1 cellular context compared by ENCODE assay signal in the genomic region with DNA sequence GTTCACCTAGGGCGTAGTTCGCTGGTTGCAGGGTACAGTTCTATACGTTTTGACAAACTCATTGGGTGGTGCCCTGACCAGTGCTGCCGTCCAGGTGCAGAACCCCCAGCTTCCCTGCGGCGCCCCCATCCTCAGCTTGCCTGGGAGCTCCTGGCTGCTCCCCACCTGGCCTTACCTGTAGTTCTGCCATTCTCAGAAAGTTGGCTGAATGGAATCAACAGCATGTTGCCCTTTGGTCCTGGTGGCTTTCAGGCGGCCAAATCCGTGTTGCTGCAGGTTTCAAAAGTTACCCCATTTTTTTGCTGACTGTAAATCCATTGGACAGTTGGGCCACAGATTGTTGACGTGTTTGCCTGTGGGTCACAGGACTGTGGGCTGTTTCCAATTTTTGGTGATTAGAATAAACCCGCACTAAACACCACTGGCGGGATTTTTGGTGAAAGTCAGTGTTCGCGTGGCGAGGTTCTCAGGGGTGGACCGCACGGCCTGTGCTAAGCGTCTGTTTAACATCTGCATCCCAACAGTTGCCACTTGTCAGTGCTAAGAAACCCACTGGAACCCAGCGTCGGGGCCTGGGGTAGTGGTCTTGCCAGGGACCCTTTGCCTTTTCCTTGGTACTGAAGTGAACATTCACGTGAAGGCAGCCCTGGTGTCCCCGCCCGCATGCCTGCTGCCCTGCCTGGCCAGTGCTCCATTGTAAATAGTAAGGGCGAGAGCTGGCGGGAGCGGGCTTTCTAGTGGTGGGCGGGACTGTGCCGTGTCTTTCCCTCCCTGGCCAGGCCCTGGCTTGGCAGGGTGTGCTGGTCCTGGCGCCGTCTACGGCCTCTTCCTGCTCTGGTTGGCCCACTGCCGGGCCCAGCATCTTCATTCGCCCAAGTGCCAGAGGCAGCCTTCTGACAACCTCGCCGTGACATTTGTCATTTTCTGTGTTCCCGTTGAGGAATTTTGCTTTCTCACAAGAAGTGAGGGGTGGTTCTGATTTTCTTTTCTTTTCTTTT.
TF ChIP-seq lines count a peak whose summit lies in the region.

No MANE protein-coding gene starts in this region.

TF ChIP-seq in HepG2, 621 proteins besides CTCF, POLR2A, EP300 and RAD21 (continued from another document and continues in another):
- TF ChIP-seq, protein P1, sequence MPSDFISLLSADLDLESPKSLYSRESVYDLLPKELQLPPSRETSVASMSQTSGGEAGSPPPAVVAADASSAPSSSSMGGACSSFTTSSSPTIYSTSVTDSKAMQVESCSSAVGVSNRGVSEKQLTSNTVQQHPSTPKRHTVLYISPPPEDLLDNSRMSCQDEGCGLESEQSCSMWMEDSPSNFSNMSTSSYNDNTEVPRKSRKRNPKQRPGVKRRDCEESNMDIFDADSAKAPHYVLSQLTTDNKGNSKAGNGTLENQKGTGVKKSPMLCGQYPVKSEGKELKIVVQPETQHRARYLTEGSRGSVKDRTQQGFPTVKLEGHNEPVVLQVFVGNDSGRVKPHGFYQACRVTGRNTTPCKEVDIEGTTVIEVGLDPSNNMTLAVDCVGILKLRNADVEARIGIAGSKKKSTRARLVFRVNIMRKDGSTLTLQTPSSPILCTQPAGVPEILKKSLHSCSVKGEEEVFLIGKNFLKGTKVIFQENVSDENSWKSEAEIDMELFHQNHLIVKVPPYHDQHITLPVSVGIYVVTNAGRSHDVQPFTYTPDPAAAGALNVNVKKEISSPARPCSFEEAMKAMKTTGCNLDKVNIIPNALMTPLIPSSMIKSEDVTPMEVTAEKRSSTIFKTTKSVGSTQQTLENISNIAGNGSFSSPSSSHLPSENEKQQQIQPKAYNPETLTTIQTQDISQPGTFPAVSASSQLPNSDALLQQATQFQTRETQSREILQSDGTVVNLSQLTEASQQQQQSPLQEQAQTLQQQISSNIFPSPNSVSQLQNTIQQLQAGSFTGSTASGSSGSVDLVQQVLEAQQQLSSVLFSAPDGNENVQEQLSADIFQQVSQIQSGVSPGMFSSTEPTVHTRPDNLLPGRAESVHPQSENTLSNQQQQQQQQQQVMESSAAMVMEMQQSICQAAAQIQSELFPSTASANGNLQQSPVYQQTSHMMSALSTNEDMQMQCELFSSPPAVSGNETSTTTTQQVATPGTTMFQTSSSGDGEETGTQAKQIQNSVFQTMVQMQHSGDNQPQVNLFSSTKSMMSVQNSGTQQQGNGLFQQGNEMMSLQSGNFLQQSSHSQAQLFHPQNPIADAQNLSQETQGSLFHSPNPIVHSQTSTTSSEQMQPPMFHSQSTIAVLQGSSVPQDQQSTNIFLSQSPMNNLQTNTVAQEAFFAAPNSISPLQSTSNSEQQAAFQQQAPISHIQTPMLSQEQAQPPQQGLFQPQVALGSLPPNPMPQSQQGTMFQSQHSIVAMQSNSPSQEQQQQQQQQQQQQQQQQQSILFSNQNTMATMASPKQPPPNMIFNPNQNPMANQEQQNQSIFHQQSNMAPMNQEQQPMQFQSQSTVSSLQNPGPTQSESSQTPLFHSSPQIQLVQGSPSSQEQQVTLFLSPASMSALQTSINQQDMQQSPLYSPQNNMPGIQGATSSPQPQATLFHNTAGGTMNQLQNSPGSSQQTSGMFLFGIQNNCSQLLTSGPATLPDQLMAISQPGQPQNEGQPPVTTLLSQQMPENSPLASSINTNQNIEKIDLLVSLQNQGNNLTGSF (CRISPR knock-in tag; IDR thresholded peaks at IDR 0.05) = 0 out of 2 replicates have a peak, but pooled peaks have one; percentile 26
- 0 out of 2 replicates have a peak, but pooled peaks have one; percentile 64 for TF ChIP-seq WIZ (CRISPR knock-in tag; IDR thresholded peaks at IDR 0.05)
- TF ChIP-seq, protein P2, sequence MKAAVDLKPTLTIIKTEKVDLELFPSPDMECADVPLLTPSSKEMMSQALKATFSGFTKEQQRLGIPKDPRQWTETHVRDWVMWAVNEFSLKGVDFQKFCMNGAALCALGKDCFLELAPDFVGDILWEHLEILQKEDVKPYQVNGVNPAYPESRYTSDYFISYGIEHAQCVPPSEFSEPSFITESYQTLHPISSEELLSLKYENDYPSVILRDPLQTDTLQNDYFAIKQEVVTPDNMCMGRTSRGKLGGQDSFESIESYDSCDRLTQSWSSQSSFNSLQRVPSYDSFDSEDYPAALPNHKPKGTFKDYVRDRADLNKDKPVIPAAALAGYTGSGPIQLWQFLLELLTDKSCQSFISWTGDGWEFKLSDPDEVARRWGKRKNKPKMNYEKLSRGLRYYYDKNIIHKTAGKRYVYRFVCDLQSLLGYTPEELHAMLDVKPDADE (CRISPR knock-in tag; IDR thresholded peaks at IDR 0.05) = no peak
- TF ChIP-seq, protein P3, sequence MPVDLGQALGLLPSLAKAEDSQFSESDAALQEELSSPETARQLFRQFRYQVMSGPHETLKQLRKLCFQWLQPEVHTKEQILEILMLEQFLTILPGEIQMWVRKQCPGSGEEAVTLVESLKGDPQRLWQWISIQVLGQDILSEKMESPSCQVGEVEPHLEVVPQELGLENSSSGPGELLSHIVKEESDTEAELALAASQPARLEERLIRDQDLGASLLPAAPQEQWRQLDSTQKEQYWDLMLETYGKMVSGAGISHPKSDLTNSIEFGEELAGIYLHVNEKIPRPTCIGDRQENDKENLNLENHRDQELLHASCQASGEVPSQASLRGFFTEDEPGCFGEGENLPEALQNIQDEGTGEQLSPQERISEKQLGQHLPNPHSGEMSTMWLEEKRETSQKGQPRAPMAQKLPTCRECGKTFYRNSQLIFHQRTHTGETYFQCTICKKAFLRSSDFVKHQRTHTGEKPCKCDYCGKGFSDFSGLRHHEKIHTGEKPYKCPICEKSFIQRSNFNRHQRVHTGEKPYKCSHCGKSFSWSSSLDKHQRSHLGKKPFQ (CRISPR knock-in tag; IDR thresholded peaks at IDR 0.05; ENCODE audit: insufficient replicate concordance) = no peak
- TF ChIP-seq BRD4 (CRISPR knock-in tag; IDR thresholded peaks at IDR 0.05) = no peak
- peak; percentile 55; the same call in 1 of the 2 replicates for TF ChIP-seq ZNF501 (CRISPR knock-in tag; IDR thresholded peaks at IDR 0.05)
- TF ChIP-seq NCOA2 (CRISPR knock-in tag; IDR thresholded peaks at IDR 0.05) = no peak
- TF ChIP-seq, protein P4, sequence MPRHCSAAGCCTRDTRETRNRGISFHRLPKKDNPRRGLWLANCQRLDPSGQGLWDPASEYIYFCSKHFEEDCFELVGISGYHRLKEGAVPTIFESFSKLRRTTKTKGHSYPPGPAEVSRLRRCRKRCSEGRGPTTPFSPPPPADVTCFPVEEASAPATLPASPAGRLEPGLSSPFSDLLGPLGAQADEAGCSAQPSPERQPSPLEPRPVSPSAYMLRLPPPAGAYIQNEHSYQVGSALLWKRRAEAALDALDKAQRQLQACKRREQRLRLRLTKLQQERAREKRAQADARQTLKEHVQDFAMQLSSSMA (CRISPR knock-in tag; IDR thresholded peaks at IDR 0.05) = 0 out of 2 replicates have a peak, but pooled peaks have one; percentile 30
- TF ChIP-seq, protein P5, sequence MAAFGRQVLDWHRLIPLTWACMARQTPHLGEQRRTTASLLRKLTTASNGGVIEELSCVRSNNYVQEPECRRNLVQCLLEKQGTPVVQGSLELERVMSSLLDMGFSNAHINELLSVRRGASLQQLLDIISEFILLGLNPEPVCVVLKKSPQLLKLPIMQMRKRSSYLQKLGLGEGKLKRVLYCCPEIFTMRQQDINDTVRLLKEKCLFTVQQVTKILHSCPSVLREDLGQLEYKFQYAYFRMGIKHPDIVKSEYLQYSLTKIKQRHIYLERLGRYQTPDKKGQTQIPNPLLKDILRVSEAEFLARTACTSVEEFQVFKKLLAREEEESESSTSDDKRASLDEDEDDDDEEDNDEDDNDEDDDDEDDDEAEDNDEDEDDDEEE (CRISPR knock-in tag; IDR thresholded peaks at IDR 0.05) = no peak
- TF ChIP-seq, protein P6, sequence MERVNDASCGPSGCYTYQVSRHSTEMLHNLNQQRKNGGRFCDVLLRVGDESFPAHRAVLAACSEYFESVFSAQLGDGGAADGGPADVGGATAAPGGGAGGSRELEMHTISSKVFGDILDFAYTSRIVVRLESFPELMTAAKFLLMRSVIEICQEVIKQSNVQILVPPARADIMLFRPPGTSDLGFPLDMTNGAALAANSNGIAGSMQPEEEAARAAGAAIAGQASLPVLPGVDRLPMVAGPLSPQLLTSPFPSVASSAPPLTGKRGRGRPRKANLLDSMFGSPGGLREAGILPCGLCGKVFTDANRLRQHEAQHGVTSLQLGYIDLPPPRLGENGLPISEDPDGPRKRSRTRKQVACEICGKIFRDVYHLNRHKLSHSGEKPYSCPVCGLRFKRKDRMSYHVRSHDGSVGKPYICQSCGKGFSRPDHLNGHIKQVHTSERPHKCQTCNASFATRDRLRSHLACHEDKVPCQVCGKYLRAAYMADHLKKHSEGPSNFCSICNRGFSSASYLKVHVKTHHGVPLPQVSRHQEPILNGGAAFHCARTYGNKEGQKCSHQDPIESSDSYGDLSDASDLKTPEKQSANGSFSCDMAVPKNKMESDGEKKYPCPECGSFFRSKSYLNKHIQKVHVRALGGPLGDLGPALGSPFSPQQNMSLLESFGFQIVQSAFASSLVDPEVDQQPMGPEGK (CRISPR knock-in tag; IDR thresholded peaks at IDR 0.05) = peak; percentile 78
- no peak for TF ChIP-seq IKZF1 (IDR thresholded peaks at IDR 0.05)
- TF ChIP-seq, protein P7, sequence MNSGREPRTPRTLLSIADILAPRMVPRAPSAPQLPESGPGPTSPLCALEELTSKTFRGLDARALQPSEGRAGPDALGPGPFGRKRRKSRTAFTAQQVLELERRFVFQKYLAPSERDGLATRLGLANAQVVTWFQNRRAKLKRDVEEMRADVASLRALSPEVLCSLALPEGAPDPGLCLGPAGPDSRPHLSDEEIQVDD (CRISPR knock-in tag; IDR thresholded peaks at IDR 0.05; ENCODE audit: borderline replicate concordance) = no peak
- TF ChIP-seq MTF2 (CRISPR knock-in tag; IDR thresholded peaks at IDR 0.05; ENCODE audit: borderline replicate concordance) = no peak
- no peak for TF ChIP-seq ZFP36L2 (CRISPR knock-in tag; IDR thresholded peaks at IDR 0.05)
- TF ChIP-seq, protein P8, sequence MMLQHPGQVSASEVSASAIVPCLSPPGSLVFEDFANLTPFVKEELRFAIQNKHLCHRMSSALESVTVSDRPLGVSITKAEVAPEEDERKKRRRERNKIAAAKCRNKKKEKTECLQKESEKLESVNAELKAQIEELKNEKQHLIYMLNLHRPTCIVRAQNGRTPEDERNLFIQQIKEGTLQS (CRISPR knock-in tag; IDR thresholded peaks at IDR 0.05) = no peak
- TF ChIP-seq, protein P9, sequence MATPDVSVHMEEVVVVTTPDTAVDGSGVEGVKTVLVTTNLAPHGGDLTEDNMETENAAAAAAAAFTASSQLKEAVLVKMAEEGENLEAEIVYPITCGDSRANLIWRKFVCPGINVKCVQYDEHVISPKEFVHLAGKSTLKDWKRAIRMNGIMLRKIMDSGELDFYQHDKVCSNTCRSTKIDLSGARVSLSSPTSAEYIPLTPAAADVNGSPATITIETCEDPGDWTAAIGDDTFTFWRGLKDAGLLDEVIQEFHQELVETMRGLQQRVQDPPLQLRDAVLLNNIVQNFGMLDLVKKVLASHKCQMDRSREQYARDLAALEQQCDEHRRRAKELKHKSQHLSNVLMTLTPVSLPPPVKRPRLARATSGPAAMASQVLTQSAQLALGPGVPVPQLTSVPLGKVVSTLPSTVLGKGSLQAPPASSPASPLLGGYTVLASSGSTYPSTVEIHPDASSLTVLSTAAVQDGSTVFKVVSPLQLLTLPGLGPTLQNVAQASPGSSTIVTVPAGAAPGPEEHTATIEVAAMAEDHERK (CRISPR knock-in tag; IDR thresholded peaks at IDR 0.05; ENCODE audit: low read depth) = no peak
- TF ChIP-seq, protein P10, sequence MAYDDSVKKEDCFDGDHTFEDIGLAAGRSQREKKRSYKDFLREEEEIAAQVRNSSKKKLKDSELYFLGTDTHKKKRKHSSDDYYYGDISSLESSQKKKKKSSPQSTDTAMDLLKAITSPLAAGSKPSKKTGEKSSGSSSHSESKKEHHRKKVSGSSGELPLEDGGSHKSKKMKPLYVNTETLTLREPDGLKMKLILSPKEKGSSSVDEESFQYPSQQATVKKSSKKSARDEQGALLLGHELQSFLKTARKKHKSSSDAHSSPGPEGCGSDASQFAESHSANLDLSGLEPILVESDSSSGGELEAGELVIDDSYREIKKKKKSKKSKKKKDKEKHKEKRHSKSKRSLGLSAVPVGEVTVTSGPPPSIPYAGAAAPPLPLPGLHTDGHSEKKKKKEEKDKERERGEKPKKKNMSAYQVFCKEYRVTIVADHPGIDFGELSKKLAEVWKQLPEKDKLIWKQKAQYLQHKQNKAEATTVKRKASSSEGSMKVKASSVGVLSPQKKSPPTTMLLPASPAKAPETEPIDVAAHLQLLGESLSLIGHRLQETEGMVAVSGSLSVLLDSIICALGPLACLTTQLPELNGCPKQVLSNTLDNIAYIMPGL (CRISPR knock-in tag; IDR thresholded peaks at IDR 0.05; ENCODE audit: borderline replicate concordance in 1 of 2, low read depth in 1 of 2) = 0 out of 4 replicates have a peak, but pooled peaks of 1 of the 2 experiments have one; percentile 34
- peak; percentile 66 for TF ChIP-seq RBFOX2 (IDR thresholded peaks at IDR 0.05; ENCODE audit: low read depth, low read length)
- TF ChIP-seq ZNF367 (CRISPR knock-in tag; IDR thresholded peaks at IDR 0.05; ENCODE audit: borderline replicate concordance) = no peak
- TF ChIP-seq MTF1 (CRISPR knock-in tag; IDR thresholded peaks at IDR 0.05) = no peak
- TF ChIP-seq, protein P11, sequence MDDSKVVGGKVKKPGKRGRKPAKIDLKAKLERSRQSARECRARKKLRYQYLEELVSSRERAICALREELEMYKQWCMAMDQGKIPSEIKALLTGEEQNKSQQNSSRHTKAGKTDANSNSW (CRISPR knock-in tag; IDR thresholded peaks at IDR 0.05; ENCODE audit: borderline replicate concordance) = no peak
- TF ChIP-seq, protein P12, sequence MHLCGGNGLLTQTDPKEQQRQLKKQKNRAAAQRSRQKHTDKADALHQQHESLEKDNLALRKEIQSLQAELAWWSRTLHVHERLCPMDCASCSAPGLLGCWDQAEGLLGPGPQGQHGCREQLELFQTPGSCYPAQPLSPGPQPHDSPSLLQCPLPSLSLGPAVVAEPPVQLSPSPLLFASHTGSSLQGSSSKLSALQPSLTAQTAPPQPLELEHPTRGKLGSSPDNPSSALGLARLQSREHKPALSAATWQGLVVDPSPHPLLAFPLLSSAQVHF (CRISPR knock-in tag; IDR thresholded peaks at IDR 0.05) = no peak
- TF ChIP-seq, protein P13, sequence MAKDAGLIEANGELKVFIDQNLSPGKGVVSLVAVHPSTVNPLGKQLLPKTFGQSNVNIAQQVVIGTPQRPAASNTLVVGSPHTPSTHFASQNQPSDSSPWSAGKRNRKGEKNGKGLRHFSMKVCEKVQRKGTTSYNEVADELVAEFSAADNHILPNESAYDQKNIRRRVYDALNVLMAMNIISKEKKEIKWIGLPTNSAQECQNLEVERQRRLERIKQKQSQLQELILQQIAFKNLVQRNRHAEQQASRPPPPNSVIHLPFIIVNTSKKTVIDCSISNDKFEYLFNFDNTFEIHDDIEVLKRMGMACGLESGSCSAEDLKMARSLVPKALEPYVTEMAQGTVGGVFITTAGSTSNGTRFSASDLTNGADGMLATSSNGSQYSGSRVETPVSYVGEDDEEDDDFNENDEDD (CRISPR knock-in tag; IDR thresholded peaks at IDR 0.05; ENCODE audit: borderline replicate concordance) = peak; percentile 89; the same call in 1 of the 2 replicates
- TF ChIP-seq ZNF792 (CRISPR knock-in tag; IDR thresholded peaks at IDR 0.05) = peak; percentile 57; the same call in 1 of the 2 replicates
- no peak for TF ChIP-seq ZNF343 (CRISPR knock-in tag; IDR thresholded peaks at IDR 0.05)
- no peak for TF ChIP-seq SMC3 (IDR thresholded peaks at IDR 0.05; ENCODE audit: low read length)
- TF ChIP-seq SATB2 (CRISPR knock-in tag; IDR thresholded peaks at IDR 0.05) = 0 out of 2 replicates have a peak, but pooled peaks have one; percentile 21
